In genomic region chr4:79176351-79176750, GRCh38 we compare ENCODE assay signal across 22 cellular contexts.
"Had no signal": no experiment of that assay in that cellular context is flagged by ENCODE, and none has a peak within 500 bp of the region (broad histone marks: within the 10 kb centered on the region; RNA-seq: fewer than 3 reads in every experiment).

No MANE protein-coding gene starts in this region.

- H3K9me3 ChIP-seq: esophagus muscularis mucosa, gastroesophageal sphincter, heart right ventricle, left lung, lower lobe of right lung had no signal

- DNase-seq: dermis blood vessel endothelial cell; dorsolateral prefrontal cortex; effector CD4-positive, alpha-beta T cell; effector memory CD4-positive, alpha-beta T cell; foreskin keratinocyte; head of caudate nucleus; heart right ventricle; hippocampal formation; left cardiac atrium; left lung; left ventricle myocardium superior; lower lobe of right lung; mesenchymal stem cell; midbrain; naive thymus-derived CD4-positive, alpha-beta T cell had no signal

- H3K36me3 ChIP-seq: esophagus muscularis mucosa, gastroesophageal sphincter, heart right ventricle, left lung, lower lobe of right lung had no signal

- ATAC-seq: foreskin keratinocyte; gastroesophageal sphincter; heart right ventricle; left cardiac atrium; left lung; left ventricle myocardium superior; lower lobe of right lung; naive thymus-derived CD4-positive, alpha-beta T cell had no signal

- H3K4me3 ChIP-seq: coronary artery, dorsolateral prefrontal cortex, esophagus muscularis mucosa, gastroesophageal sphincter, heart right ventricle, left lung, lower lobe of right lung had no signal

- FAIRE-seq: endothelial cell of umbilical vein, frontal cortex, islet of Langerhans, keratinocyte had no signal

- H3K27ac ChIP-seq: coronary artery, dorsolateral prefrontal cortex, foreskin keratinocyte, heart right ventricle, left lung, lower lobe of right lung had no signal

- H3K27me3 ChIP-seq: dorsolateral prefrontal cortex, esophagus muscularis mucosa, foreskin keratinocyte, gastroesophageal sphincter, heart right ventricle, left lung had no signal

- H3K4me1 ChIP-seq: foreskin keratinocyte, left lung, lower lobe of right lung had no signal
